Comparison of ENCODE assay signal across 32 cellular contexts in the genomic region with DNA sequence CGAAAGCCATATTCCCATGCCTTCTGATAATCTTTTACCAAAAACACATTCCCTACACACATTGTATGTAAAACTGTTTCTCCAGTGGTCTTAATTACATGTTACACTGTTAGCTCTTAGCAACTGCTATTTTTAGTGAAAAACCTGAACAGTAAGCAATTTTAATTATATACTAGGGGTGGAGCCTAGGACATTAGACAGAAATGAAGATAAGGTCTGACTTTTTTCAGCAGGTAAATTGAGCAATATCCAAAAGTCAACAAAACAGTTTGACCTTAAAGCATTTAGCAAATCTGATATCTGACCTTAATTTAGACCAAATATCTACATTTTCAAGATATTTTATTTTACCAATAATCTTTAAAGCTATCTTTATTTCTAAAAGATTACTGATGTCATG.
"Had no signal": no experiment of that assay in that cellular context is flagged by ENCODE, and none has a peak within 500 bp of the region (broad histone marks: within the 10 kb centered on the region; RNA-seq: fewer than 3 reads in every experiment).

No MANE protein-coding gene starts in this region.

- H3K4me3 ChIP-seq: adrenal gland, body of pancreas, breast epithelium, MG63, SJCRH30, SK-N-MC had no signal

- H3K4me1 ChIP-seq: adrenal gland, body of pancreas, breast epithelium, SJCRH30 had no signal

- H3K9me3 Mint-ChIP-seq: activated naive CD4-positive, alpha-beta T cell treated with anti-CD3 and anti-CD28 coated beads for 36 hours; activated T-cell treated with anti-CD3 and anti-CD28 coated beads, Interleukin-2, amount 50 U/mL, for 4 hours; activated T-helper 1 cell treated with anti-CD3 and anti-CD28 coated beads, Interleukin-12 subunit alpha, Interleukin-12 subunit beta, Interleukin-2, Interleukin-4 antibody, amounts not matched to agents 30 ng/mL and 10 ng/mL and 1 ng/mL, durations not matched to agents 14 hours and 24 hours and 36 hours; T-helper 1 cell treated with Interleukin-12 subunit alpha and Interleukin-12 subunit beta and Interleukin-4 antibody, amounts not matched to agents 30 μg/mL and 1 μg/mL, for 36 hours had no signal

- DNase-seq: activated CD4-positive, alpha-beta T cell treated with anti-CD3 and anti-CD28 coated beads for 36 hours; activated CD4-positive, alpha-beta T cell treated with anti-CD3 and anti-CD28 coated beads, Interleukin-2, amount 10 ng/mL, durations not matched to agents 7 days and 5 days; activated CD4-positive, alpha-beta T cell treated with anti-CD3 and anti-CD28 coated beads, Interleukin-2, amount 50 U/mL, for 48 hours; activated CD8-positive, alpha-beta memory T cell treated with anti-CD3 and anti-CD28 coated beads, Interleukin-2, amount 50 U/mL, for 4 hours; activated CD8-positive, alpha-beta T cell treated with anti-CD3 and anti-CD28 coated beads, Interleukin-2, amount 10 ng/mL, durations not matched to agents 7 days and 5 days; activated gamma-delta T cell treated with Interleukin-2 at 50 U/mL for 16 hours; activated naive CD4-positive, alpha-beta T cell treated with anti-CD3 and anti-CD28 coated beads for 36 hours; activated T-cell treated with anti-CD3 and anti-CD28 coated beads for 4 hours; activated T-cell treated with anti-CD3 and anti-CD28 coated beads, Interleukin-2, amount 50 U/mL, for 4 hours; Kasumi-1; KBM-7; MG63; MV-4-11; NCI-H1092 treated with DMSO at 0.1 percent for 48 hours; NCI-H187 treated with DMSO at 0.1 percent for 48 hours; NCI-H2171 treated with DMSO at 0.1 percent for 48 hours; NCI-H2227 treated with DMSO at 0.1 percent for 48 hours; NCI-H446; NCI-H510A treated with DMSO at 0.1 percent for 48 hours; NCI-H526 treated with DMSO at 0.1 percent for 48 hours; NK-92 treated with Interleukin-12 subunit alpha and Interleukin-12 subunit beta, amount 100 ng/mL, for 24 hours; SHP77; SJCRH30 had no signal

- H3K9me3 ChIP-seq: adrenal gland, body of pancreas, MG63, SJCRH30 had no signal

- H3K4me3 Mint-ChIP-seq: activated CD4-positive, alpha-beta T cell treated with anti-CD3 and anti-CD28 coated beads for 36 hours; activated CD4-positive, alpha-beta T cell treated with anti-CD3 and anti-CD28 coated beads, Interleukin-2, amount 10 ng/mL, durations not matched to agents 7 days and 5 days; activated CD8-positive, alpha-beta T cell treated with anti-CD3 and anti-CD28 coated beads, Interleukin-2, amount 10 ng/mL, durations not matched to agents 7 days and 5 days; activated naive CD4-positive, alpha-beta T cell treated with anti-CD3 and anti-CD28 coated beads for 36 hours; activated T-cell treated with anti-CD3 and anti-CD28 coated beads, Interleukin-2, amount 50 U/mL, for 4 hours; activated T-helper 1 cell treated with anti-CD3 and anti-CD28 coated beads, Interleukin-12 subunit alpha, Interleukin-12 subunit beta, Interleukin-2, Interleukin-4 antibody, amounts not matched to agents 30 ng/mL and 10 ng/mL and 1 ng/mL, durations not matched to agents 14 hours and 24 hours and 36 hours; IgD-negative memory B cell; T-helper 1 cell treated with Interleukin-12 subunit alpha and Interleukin-12 subunit beta and Interleukin-4 antibody, amounts not matched to agents 30 μg/mL and 1 μg/mL, for 36 hours; T-helper 2 cell treated with Interferon-gamma antibody and Interleukin-4, amounts not matched to agents 5 μg/mL and 100 μg/mL, for 36 hours had no signal

- H3K27ac Mint-ChIP-seq: activated CD4-positive, alpha-beta T cell treated with anti-CD3 and anti-CD28 coated beads for 36 hours; activated CD4-positive, alpha-beta T cell treated with anti-CD3 and anti-CD28 coated beads, Interleukin-2, amount 10 ng/mL, durations not matched to agents 7 days and 5 days; activated CD8-positive, alpha-beta T cell treated with anti-CD3 and anti-CD28 coated beads, Interleukin-2, amount 10 ng/mL, durations not matched to agents 7 days and 5 days; activated naive CD4-positive, alpha-beta T cell treated with anti-CD3 and anti-CD28 coated beads for 36 hours; activated naive CD4-positive, alpha-beta T cell treated with anti-CD3 and anti-CD28 coated beads, Interleukin-2, amount 50 U/mL, for 72 hours; activated T-helper 1 cell treated with anti-CD3 and anti-CD28 coated beads, Interleukin-12 subunit alpha, Interleukin-12 subunit beta, Interleukin-2, Interleukin-4 antibody, amounts not matched to agents 30 ng/mL and 10 ng/mL and 1 ng/mL, durations not matched to agents 14 hours and 24 hours and 36 hours; IgD-negative memory B cell; T-helper 1 cell treated with Interleukin-12 subunit alpha and Interleukin-12 subunit beta and Interleukin-4 antibody, amounts not matched to agents 30 μg/mL and 1 μg/mL, for 36 hours; T-helper 2 cell treated with Interferon-gamma antibody and Interleukin-4, amounts not matched to agents 5 μg/mL and 100 μg/mL, for 36 hours had no signal

- H3K27ac ChIP-seq: adrenal gland, body of pancreas, breast epithelium, SJCRH30, SK-N-MC had no signal

- H3K36me3 ChIP-seq: adrenal gland, breast epithelium, MG63, SJCRH30 had no signal

- H3K4me1 Mint-ChIP-seq: activated CD4-positive, alpha-beta T cell treated with anti-CD3 and anti-CD28 coated beads for 36 hours; activated CD4-positive, alpha-beta T cell treated with anti-CD3 and anti-CD28 coated beads, Interleukin-2, amount 10 ng/mL, durations not matched to agents 7 days and 5 days had no signal

- ATAC-seq: activated CD4-positive, alpha-beta T cell treated with anti-CD3 and anti-CD28 coated beads for 36 hours; activated CD8-positive, alpha-beta T cell treated with anti-CD3 and anti-CD28 coated beads, Interleukin-2, amount 10 ng/mL, durations not matched to agents 7 days and 5 days; activated naive CD4-positive, alpha-beta T cell treated with anti-CD3 and anti-CD28 coated beads, Interleukin-2, amount 50 U/mL, for 72 hours; activated T-cell treated with anti-CD3 and anti-CD28 coated beads, Interleukin-2, amount 50 U/mL, for 4 hours; body of pancreas had no signal

- H3K27me3 ChIP-seq: adrenal gland, body of pancreas, breast epithelium, MG63, SJCRH30 had no signal
